31 cellular contexts compared by ENCODE assay signal in the genomic region with DNA sequence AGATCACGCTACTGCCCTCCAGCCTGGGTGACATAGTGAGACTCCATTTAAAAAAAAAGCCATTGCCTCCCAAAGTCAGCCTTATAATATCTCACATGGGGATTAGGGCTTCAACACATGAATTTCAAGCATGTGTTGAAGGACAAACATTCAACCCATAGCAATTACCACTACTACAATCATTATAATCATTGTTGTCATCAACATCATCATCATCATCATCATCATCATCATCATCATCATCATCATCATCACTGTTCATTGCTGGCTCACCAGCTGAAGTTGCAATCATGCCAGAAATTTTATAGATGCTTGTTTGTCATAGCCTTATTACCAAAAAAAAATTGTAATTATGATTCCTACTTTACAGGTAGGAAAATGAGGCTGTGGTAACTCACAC.
DNase-seq lines count a peak whose midpoint lies in the region; ATAC-seq, FAIRE-seq and TF ChIP-seq lines count a peak whose summit lies in the region.
"Had no signal": no experiment of that assay in that cellular context is flagged by ENCODE, and none has a peak within 500 bp of the region (broad histone marks: within the 10 kb centered on the region; RNA-seq: fewer than 3 reads in every experiment).

No MANE protein-coding gene starts in this region.

- H3K27me3 ChIP-seq in HepG2 (ENCODE audit: control insufficient read depth in 1 of 2, insufficient read depth in 2 of 2, low read length in 2 of 2) (no peaks in the 10 kb centered on the region), right lobe of liver (no peaks in the 10 kb centered on the region)
- H3K27me3 ChIP-seq: BE2C; BLaER1; BLaER1 treated with 17β-estradiol and CSF1 and Interleukin-3, amounts not matched to agents 10 nM and 100 nM had no signal

- no peak overlapping the region for H3K4me2 ChIP-seq in HepG2 (ENCODE audit: low read depth, low read length)
- H3K4me2 ChIP-seq: A549; BLaER1; BLaER1 treated with 17β-estradiol and CSF1 and Interleukin-3, amounts not matched to agents 10 nM and 100 nM had no signal

- H3K4me1 ChIP-seq in HepG2 (ENCODE audit: insufficient read depth, low read length) (no peaks in the 10 kb centered on the region), right lobe of liver (no peaks in the 10 kb centered on the region), HEK293 (ENCODE audit: control insufficient read depth, insufficient read depth, low read length) (no peaks in the 10 kb centered on the region)
- H3K4me1 ChIP-seq: A549; BE2C; BLaER1; BLaER1 treated with 17β-estradiol and CSF1 and Interleukin-3, amounts not matched to agents 10 nM and 100 nM; Caco-2 had no signal

- peaks cover 8% of the 10 kb centered on the region; the same call in 1 of the 2 replicates for H3K9me3 ChIP-seq in HepG2 (ENCODE audit: low read length)
- no peaks in the 10 kb centered on the region for H3K9me3 ChIP-seq in right lobe of liver
- H3K9me3 ChIP-seq in HEK293 (ENCODE audit: control insufficient read depth, insufficient read depth, low read depth, low read length): no peaks in the 10 kb centered on the region
- H3K9me3 ChIP-seq: A549; BE2C; BLaER1; BLaER1 treated with 17β-estradiol and CSF1 and Interleukin-3, amounts not matched to agents 10 nM and 100 nM; Caco-2 had no signal

- 0% methylated on average over 1 of the region's 1 CpG for WGBS in HepG2 (ENCODE audit: low lambda C conversion rate)
- WGBS in right lobe of liver (ENCODE audit: insufficient coverage, low coverage, low lambda C conversion rate, missing lambda C conversion rate): 80% methylated on average over 1 of the region's 1 CpG

- in situ Hi-C loops in HepG2 (cut with HindIII; ENCODE audit: extremely low pct_ligation_motif_present, low pct_unique_long_range_greater_than_20kb): no loop called here

- DNase-seq in HepG2 (ENCODE audit: low spot score): no peak
- DNase-seq in right lobe of liver: no peak
- DNase-seq: 8988T; ACHN; AML-193; BE2C; C1 segment of cervical spinal cord; Caco-2; Calu3; CD4-positive, alpha-beta memory T cell; CD4-positive, alpha-beta T cell; CD4-positive, CD25-positive, alpha-beta regulatory T cell; CD8-positive, alpha-beta memory T cell; CD8-positive, alpha-beta T cell; COR-L47; DMS 273 treated with DMSO at 0.1 percent for 48 hours; DMS153; DMS53; DMS79; DMS79 treated with DMSO at 0.1 percent for 48 hours; DND-41; EL had no signal

- TF ChIP-seq EP300 in HepG2 (IDR thresholded peaks at IDR 0.05; ENCODE audit: low read depth in 2 of 2, low read length in 2 of 2) (no peak), HepG2 (CRISPR knock-in tag; IDR thresholded peaks at IDR 0.05; ENCODE audit: borderline replicate concordance) (no peak)

- POLR2A ChIA-PET in HepG2 (lab: Yijun Ruan, JAX) (no interaction called here), HEK293 (lab: Yijun Ruan, JAX) (no interaction called here)

- BruUV-seq in HepG2 (replicated peaks; lab: Mats Ljungman, UMichigan): no TSS peak

- FAIRE-seq in HepG2 (lab: Jason Lieb, UNC): no peak
- FAIRE-seq: A204.1, A549, D721Med had no signal

- TF ChIP-seq RAD21 in HepG2 (CRISPR knock-in tag; IDR thresholded peaks at IDR 0.05): no peak

- no peak overlapping the region for H3K9ac ChIP-seq in HepG2 (ENCODE audit: insufficient read depth, low read depth, low read length)
- H3K9ac ChIP-seq: BLaER1; BLaER1 treated with 17β-estradiol and CSF1 and Interleukin-3, amounts not matched to agents 10 nM and 100 nM had no signal

- no peak overlapping the region for H2AFZ ChIP-seq in HepG2 (ENCODE audit: low read length)

- TF ChIP-seq CTCF in HepG2 (CRISPR knock-in tag; IDR thresholded peaks at IDR 0.05) (no peak), right lobe of liver (IDR thresholded peaks at IDR 0.05) (no peak), HEK293 (tag by site-specific recombination; IDR thresholded peaks at IDR 0.05) (no peak)

- H3K4me3 ChIP-seq in HepG2 (replicated peaks in 1 of 3; ENCODE audit: insufficient read depth in 1 of 3, low read depth in 2 of 3, low read length in 3 of 3): no peak overlapping the region
- H3K4me3 ChIP-seq in right lobe of liver: no peak overlapping the region
- H3K4me3 ChIP-seq in HEK293 (ENCODE audit: low read depth, low read length): no peak overlapping the region
- H3K4me3 ChIP-seq: A549; BLaER1; BLaER1 treated with 17β-estradiol and CSF1 and Interleukin-3, amounts not matched to agents 10 nM and 100 nM had no signal

- ATAC-seq in HepG2: no peak
- ATAC-seq in right lobe of liver: no peak
- ATAC-seq in HG03135 (IDR thresholded peaks at IDR 0.05; ENCODE audit: unreplicated experiment): no peak
- ATAC-seq: A549; CD8-positive, alpha-beta T cell had no signal

- intact Hi-C loops in HepG2 (cut with micrococcal nuclease; ENCODE audit: unreplicated experiment): no loop called here
- intact Hi-C loops in right lobe of liver (cut with DNase I): no loop called here

- CTCF ChIA-PET in HepG2 (lab: Yijun Ruan, JAX; ENCODE audit: low intra/inter-chr PET ratio, low total read pairs) (no interaction called here), HEK293 (lab: Yijun Ruan, JAX) (no interaction called here)

- no peak for TF ChIP-seq POLR2A in HepG2 (IDR thresholded peaks at IDR 0.05; ENCODE audit: insufficient read depth in 1 of 2, low read depth in 2 of 2, low read length in 2 of 2)
- no peak for TF ChIP-seq POLR2A in right lobe of liver (IDR thresholded peaks at IDR 0.05)

- no peaks in the 10 kb centered on the region for H3K36me3 ChIP-seq in HepG2 (replicated peaks in 1 of 2; ENCODE audit: control insufficient read depth in 1 of 2, insufficient read depth in 2 of 2, low read length in 2 of 2)
- H3K36me3 ChIP-seq in right lobe of liver: no peaks in the 10 kb centered on the region
- H3K36me3 ChIP-seq in HEK293 (ENCODE audit: control insufficient read depth in 2 of 2, insufficient read depth in 1 of 2, low read length in 2 of 2): no peaks in the 10 kb centered on the region
- H3K36me3 ChIP-seq: BE2C; BLaER1; BLaER1 treated with 17β-estradiol and CSF1 and Interleukin-3, amounts not matched to agents 10 nM and 100 nM had no signal

- H3K79me2 ChIP-seq in HepG2 (ENCODE audit: insufficient read depth, low read length): no peaks in the 10 kb centered on the region

- H3K27ac ChIP-seq in HepG2 (ENCODE audit: extremely low read length, insufficient read depth, low read length) (no peak overlapping the region), right lobe of liver (no peak overlapping the region), HEK293 (ENCODE audit: extremely low read depth, low read depth, low read length) (no peak overlapping the region)
- H3K27ac ChIP-seq: 22Rv1; A549; BLaER1; BLaER1 treated with 17β-estradiol and CSF1 and Interleukin-3, amounts not matched to agents 10 nM and 100 nM; C4-2B had no signal

- no peaks in the 10 kb centered on the region for H4K20me1 ChIP-seq in HepG2 (ENCODE audit: insufficient read depth, low read length)
- H4K20me1 ChIP-seq: BLaER1; BLaER1 treated with 17β-estradiol and CSF1 and Interleukin-3, amounts not matched to agents 10 nM and 100 nM had no signal

TF ChIP-seq in HepG2, 621 proteins besides CTCF, POLR2A, EP300 and RAD21:
- TF ChIP-seq CREB1 (IDR thresholded peaks at IDR 0.05) (peak; percentile 86), CREB1 (CRISPR knock-in tag; IDR thresholded peaks at IDR 0.05) (no peak), RBM22 (optimal IDR thresholded peaks at IDR 0.05; ENCODE audit: low read length) (no peak)
- TF ChIP-seq, protein P1, sequence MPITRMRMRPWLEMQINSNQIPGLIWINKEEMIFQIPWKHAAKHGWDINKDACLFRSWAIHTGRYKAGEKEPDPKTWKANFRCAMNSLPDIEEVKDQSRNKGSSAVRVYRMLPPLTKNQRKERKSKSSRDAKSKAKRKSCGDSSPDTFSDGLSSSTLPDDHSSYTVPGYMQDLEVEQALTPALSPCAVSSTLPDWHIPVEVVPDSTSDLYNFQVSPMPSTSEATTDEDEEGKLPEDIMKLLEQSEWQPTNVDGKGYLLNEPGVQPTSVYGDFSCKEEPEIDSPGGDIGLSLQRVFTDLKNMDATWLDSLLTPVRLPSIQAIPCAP (CRISPR knock-in tag; IDR thresholded peaks at IDR 0.05; ENCODE audit: low read depth): no peak

TF ChIP-seq in HEK293, 187 proteins besides CTCF, POLR2A, EP300 and RAD21:
- TF ChIP-seq ZNF610 (tag by site-specific recombination; IDR thresholded peaks at IDR 0.05; ENCODE audit: borderline replicate concordance): no peak
- TF ChIP-seq, protein P2, sequence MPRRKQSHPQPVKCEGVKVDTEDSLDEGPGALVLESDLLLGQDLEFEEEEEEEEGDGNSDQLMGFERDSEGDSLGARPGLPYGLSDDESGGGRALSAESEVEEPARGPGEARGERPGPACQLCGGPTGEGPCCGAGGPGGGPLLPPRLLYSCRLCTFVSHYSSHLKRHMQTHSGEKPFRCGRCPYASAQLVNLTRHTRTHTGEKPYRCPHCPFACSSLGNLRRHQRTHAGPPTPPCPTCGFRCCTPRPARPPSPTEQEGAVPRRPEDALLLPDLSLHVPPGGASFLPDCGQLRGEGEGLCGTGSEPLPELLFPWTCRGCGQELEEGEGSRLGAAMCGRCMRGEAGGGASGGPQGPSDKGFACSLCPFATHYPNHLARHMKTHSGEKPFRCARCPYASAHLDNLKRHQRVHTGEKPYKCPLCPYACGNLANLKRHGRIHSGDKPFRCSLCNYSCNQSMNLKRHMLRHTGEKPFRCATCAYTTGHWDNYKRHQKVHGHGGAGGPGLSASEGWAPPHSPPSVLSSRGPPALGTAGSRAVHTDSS (tag by site-specific recombination; IDR thresholded peaks at IDR 0.05): peak; percentile 59; the same call in 1 of the 2 replicates
